Comparison of ENCODE assay signal across 1 cellular context in the genomic region with DNA sequence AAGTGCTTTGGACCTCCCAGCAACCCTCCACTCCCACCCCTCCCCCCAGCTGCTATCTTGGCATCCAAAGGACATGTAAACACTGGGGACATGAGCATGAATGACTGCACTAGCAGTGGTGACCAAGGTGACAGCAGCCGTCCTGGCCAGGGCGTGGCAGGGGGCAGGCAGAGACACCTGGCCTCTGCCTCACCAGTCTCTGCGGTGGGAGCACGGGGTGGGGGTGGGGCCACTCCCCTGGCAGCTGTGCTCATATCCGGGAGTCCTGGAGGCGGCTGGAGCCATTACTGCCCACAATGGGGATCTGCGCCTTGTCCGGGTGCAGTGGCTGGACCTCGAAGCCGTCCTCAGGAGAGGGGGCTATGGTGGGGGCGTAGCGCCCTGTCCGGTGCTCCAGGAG.
TF ChIP-seq lines count a peak whose summit lies in the region.

No MANE protein-coding gene starts in this region.

TF ChIP-seq in SK-N-SH, 30 proteins besides CTCF, POLR2A, EP300 and RAD21 (continued from another document):
- no peak for TF ChIP-seq SMC3 (IDR thresholded peaks at IDR 0.05; ENCODE audit: low read depth, low read length)
- TF ChIP-seq GATA2 (CRISPR knock-in tag; IDR thresholded peaks at IDR 0.05) = no peak
- TF ChIP-seq EZH2phosphoT487 (IDR thresholded peaks at IDR 0.05; ENCODE audit: borderline replicate concordance, low read depth) = no peak
- TF ChIP-seq CHD2 (IDR thresholded peaks at IDR 0.05; ENCODE audit: low read length, partially characterized antibody) = no peak
- no peak for TF ChIP-seq MXI1 (IDR thresholded peaks at IDR 0.05; ENCODE audit: low read depth, low read length)
- no peak for TF ChIP-seq FOXJ3 (CRISPR knock-in tag; IDR thresholded peaks at IDR 0.05)
- TF ChIP-seq, protein P1, sequence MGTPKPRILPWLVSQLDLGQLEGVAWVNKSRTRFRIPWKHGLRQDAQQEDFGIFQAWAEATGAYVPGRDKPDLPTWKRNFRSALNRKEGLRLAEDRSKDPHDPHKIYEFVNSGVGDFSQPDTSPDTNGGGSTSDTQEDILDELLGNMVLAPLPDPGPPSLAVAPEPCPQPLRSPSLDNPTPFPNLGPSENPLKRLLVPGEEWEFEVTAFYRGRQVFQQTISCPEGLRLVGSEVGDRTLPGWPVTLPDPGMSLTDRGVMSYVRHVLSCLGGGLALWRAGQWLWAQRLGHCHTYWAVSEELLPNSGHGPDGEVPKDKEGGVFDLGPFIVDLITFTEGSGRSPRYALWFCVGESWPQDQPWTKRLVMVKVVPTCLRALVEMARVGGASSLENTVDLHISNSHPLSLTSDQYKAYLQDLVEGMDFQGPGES (IDR thresholded peaks at IDR 0.05; ENCODE audit: low read depth, low read length) = no peak
